16 cellular contexts compared by ENCODE assay signal in the genomic region with DNA sequence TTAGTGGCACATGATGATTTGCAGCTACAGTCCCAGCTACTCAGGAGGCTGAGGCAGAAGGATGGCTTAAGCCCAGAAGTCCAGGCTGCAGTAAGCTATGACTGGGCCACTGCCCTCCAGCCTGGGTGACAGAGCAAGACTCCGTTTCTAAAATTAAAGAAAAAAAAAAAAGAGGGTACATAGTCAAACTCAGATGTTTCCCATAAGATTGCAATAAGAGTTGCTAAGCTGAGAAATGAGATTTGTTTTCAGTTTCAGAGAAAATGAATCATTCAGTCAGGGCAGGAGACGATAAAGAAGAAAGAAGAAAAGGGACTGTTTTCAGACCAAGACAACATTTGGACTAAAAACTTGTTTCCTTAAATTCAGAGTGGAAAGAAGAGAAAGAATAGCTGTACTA.
"Had no signal": no experiment of that assay in that cellular context is flagged by ENCODE, and none has a peak within 500 bp of the region (broad histone marks: within the 10 kb centered on the region; RNA-seq: fewer than 3 reads in every experiment).

No MANE protein-coding gene starts in this region.

- H3K4me3 Mint-ChIP-seq: activated naive CD8-positive, alpha-beta T cell treated with anti-CD3 and anti-CD28 coated beads, Interleukin-2, amount 10 ng/mL, durations not matched to agents 7 days and 5 days; neural crest cell; T-cell; type B pancreatic cell had no signal

- H3K27ac Mint-ChIP-seq: activated naive CD8-positive, alpha-beta T cell treated with anti-CD3 and anti-CD28 coated beads, Interleukin-2, amount 10 ng/mL, durations not matched to agents 7 days and 5 days; T-cell; type B pancreatic cell had no signal

- H3K4me1 Mint-ChIP-seq: neural crest cell, T-cell had no signal

- ATAC-seq: body of pancreas, heart right ventricle, left lung, SK-N-SH treated with all-trans-retinoic acid at 6 μM for 48 hours, T-cell had no signal

- DNase-seq: activated naive CD8-positive, alpha-beta T cell treated with anti-CD3 and anti-CD28 coated beads, Interleukin-2, amount 10 ng/mL, durations not matched to agents 7 days and 5 days; body of pancreas; dermis blood vessel endothelial cell; effector memory CD4-positive, alpha-beta T cell; esophagus squamous epithelium; heart right ventricle; left lung; midbrain; retina; SHP77 treated with DMSO at 0.1 percent for 48 hours; stomach; T-cell; testis had no signal

- H3K27me3 Mint-ChIP-seq: activated naive CD8-positive, alpha-beta T cell treated with anti-CD3 and anti-CD28 coated beads, Interleukin-2, amount 10 ng/mL, durations not matched to agents 7 days and 5 days; T-cell; type B pancreatic cell had no signal

- H3K9me3 Mint-ChIP-seq: activated naive CD8-positive, alpha-beta T cell treated with anti-CD3 and anti-CD28 coated beads, Interleukin-2, amount 10 ng/mL, durations not matched to agents 7 days and 5 days; neural crest cell; T-cell; type B pancreatic cell had no signal
